21 cellular contexts compared by ENCODE assay signal in genomic region chr12:30974746-30975500, GRCh38. TPM values are rescaled to one million over a fixed set of nuclear protein-coding genes. Genes with fewer than 3 reads are reported as not detected.
DNase-seq lines count a peak whose midpoint lies in the region; ATAC-seq and TF ChIP-seq lines count a peak whose summit lies in the region.
"Had no signal": no experiment of that assay in that cellular context is flagged by ENCODE, and none has a peak within 500 bp of the region (broad histone marks: within the 10 kb centered on the region; RNA-seq: fewer than 3 reads in every experiment).

No MANE protein-coding gene starts in this region.

- H4K20me1 ChIP-seq in PC-3 (ENCODE audit: low read length) = no peaks in the 10 kb centered on the region

- no peaks in the 10 kb centered on the region for H3K36me3 Mint-ChIP-seq in endothelial cell (ENCODE audit: low read depth, unreplicated experiment)
- H3K36me3 Mint-ChIP-seq in type B pancreatic cell = peaks cover 8% of the 10 kb centered on the region
- H3K36me3 Mint-ChIP-seq in mesothelial cell of epicardium = no peaks in the 10 kb centered on the region
- H3K36me3 Mint-ChIP-seq: CD14-positive monocyte had no signal

- in situ Hi-C loops in G401 (cut with HindIII; ENCODE audit: low sequenced_read_pairs) = no loop called here

- H3K4me3 ChIP-seq in PC-3 (ENCODE audit: low read length) = no peak overlapping the region
- H3K4me3 ChIP-seq: K562, MG63, SJSA1 had no signal

- H3K27me3 Mint-ChIP-seq in endothelial cell (ENCODE audit: unreplicated experiment) = peaks cover 20% of the 10 kb centered on the region
- H3K27me3 Mint-ChIP-seq in type B pancreatic cell = peaks cover 41% of the 10 kb centered on the region
- peaks cover 3% of the 10 kb centered on the region for H3K27me3 Mint-ChIP-seq in mesothelial cell of epicardium (ENCODE audit: low read depth)

- no peak overlapping the region for H3K4me2 ChIP-seq in PC-3 (ENCODE audit: low read length)

- intact Hi-C loops in PC-3 (cut with micrococcal nuclease) = no loop called here

- no peaks in the 10 kb centered on the region for H3K27me3 ChIP-seq in PC-3 (ENCODE audit: low read length)
- H3K27me3 ChIP-seq: BE2C, MG63, SJSA1 had no signal

- H3K79me2 ChIP-seq in PC-3 (ENCODE audit: low read length) = no peaks in the 10 kb centered on the region

- H3K9me2 ChIP-seq in PC-3 (replicated peaks; ENCODE audit: low read length) = no peaks in the 10 kb centered on the region

- no peaks in the 10 kb centered on the region for H3K9me3 ChIP-seq in PC-3 (ENCODE audit: low read length)
- H3K9me3 ChIP-seq: BE2C, MG63, SJSA1 had no signal

- POLR2A ChIA-PET in PC-3 (lab: Charles Lee; ENCODE audit: unreplicated experiment) = no interaction called here

- no peak overlapping the region for H3K4me3 Mint-ChIP-seq in endothelial cell (ENCODE audit: unreplicated experiment)
- H3K4me3 Mint-ChIP-seq in type B pancreatic cell = no peak overlapping the region
- no peak overlapping the region for H3K4me3 Mint-ChIP-seq in mesothelial cell of epicardium
- H3K4me3 Mint-ChIP-seq: CD14-positive monocyte had no signal

- H3K4me1 Mint-ChIP-seq in endothelial cell (ENCODE audit: unreplicated experiment) (peaks cover 12% of the 10 kb centered on the region), type B pancreatic cell (ENCODE audit: unreplicated experiment) (peaks cover 38% of the 10 kb centered on the region), mesothelial cell of epicardium (peaks cover 15% of the 10 kb centered on the region)
- H3K4me1 Mint-ChIP-seq: CD14-positive monocyte had no signal

- no peaks in the 10 kb centered on the region for H3F3A ChIP-seq in PC-3 (ENCODE audit: low read length, unreplicated experiment)

- CTCF ChIA-PET in PC-3 (lab: Charles Lee) = interaction anchor here (1.4 kb wide), 1 partner anchor 9 kb away, joined by 5 read pairs; no protein-coding TSS in a partner anchor

- ATAC-seq in PC-3 = no peak
- ATAC-seq: K562 had no signal

- DNase-seq in NCI-H1417 (lab: John Stamatoyannopoulos, UW) (peak in 2 of 3 experiments; percentile 45 to 74), NCI-H1417 treated with DMSO at 0.1 percent for 48 hours (lab: John Stamatoyannopoulos, UW) (no peak), PC-3 (peak; percentile 8), endothelial cell (ENCODE audit: low spot score) (no peak), type B pancreatic cell (ENCODE audit: extremely low spot score, unreplicated experiment) (no peak), mesothelial cell of epicardium (ENCODE audit: low spot score in 2 of 2, unreplicated experiment in 2 of 2) (no peak), NCI-H2107 (lab: John Stamatoyannopoulos, UW) (no peak), G401 (ENCODE audit: low spot score) (no peak)
- DNase-seq: 8988T; ACHN; BE2C; DMS79 treated with DMSO at 0.1 percent for 48 hours; NCI-H187 treated with DMSO at 0.1 percent for 48 hours; NCI-H524 treated with DMSO at 0.1 percent for 48 hours; NCI-H82; NK-92 treated with Interleukin-12 subunit alpha and Interleukin-12 subunit beta, amount 100 ng/mL, for 24 hours; RPMI8226 had no signal

- no TSS peak for BruUV-seq in PC-3 (replicated peaks; lab: Mats Ljungman, UMichigan)

- no peaks in the 10 kb centered on the region for H3K36me3 ChIP-seq in PC-3 (ENCODE audit: low read depth, low read length)
- H3K36me3 ChIP-seq: BE2C, MG63, SJSA1 had no signal

- no peak overlapping the region for H3K9ac ChIP-seq in PC-3 (ENCODE audit: low read length)

- peak overlapping the region; percentile 78 for H3K27ac Mint-ChIP-seq in endothelial cell (ENCODE audit: unreplicated experiment)
- H3K27ac Mint-ChIP-seq in type B pancreatic cell = peak overlapping the region; percentile 56
- no peak overlapping the region for H3K27ac Mint-ChIP-seq in mesothelial cell of epicardium
- H3K27ac Mint-ChIP-seq: CD14-positive monocyte had no signal

- H2AFZ ChIP-seq in PC-3 (ENCODE audit: low read length) = no peak overlapping the region

- TF ChIP-seq CTCF in PC-3 (conservative IDR thresholded peaks at IDR 0.05; ENCODE audit: low read depth, low read length) (no peak), endothelial cell (IDR thresholded peaks at IDR 0.05; ENCODE audit: unreplicated experiment) (no peak), type B pancreatic cell (conservative IDR thresholded peaks at IDR 0.05) (no peak), mesothelial cell of epicardium (IDR thresholded peaks at IDR 0.05; ENCODE audit: unreplicated experiment) (no peak)

- H3K9me3 Mint-ChIP-seq in endothelial cell (ENCODE audit: unreplicated experiment) (no peaks in the 10 kb centered on the region), type B pancreatic cell (peaks cover 7% of the 10 kb centered on the region), mesothelial cell of epicardium (no peaks in the 10 kb centered on the region)

- H3K4me1 ChIP-seq in PC-3 (ENCODE audit: insufficient read depth, low read length) = peaks cover 17% of the 10 kb centered on the region
- H3K4me1 ChIP-seq: BE2C, SJSA1 had no signal

- H3K27ac ChIP-seq in PC-3 (ENCODE audit: low read length) = no peak overlapping the region
- H3K27ac ChIP-seq: SJSA1 had no signal

RNA-seq across cellular contexts. Expression of gene TSPAN11, which starts 48.4 kb away (rescaled TPM):
- total RNA-seq in PC-3 (2014; rRNA removed) = not detected in 2 replicates
- total RNA-seq in endothelial cell (ENCODE audit: unreplicated experiment) = 3.6 TPM
- total RNA-seq in type B pancreatic cell (ENCODE audit: low replicate concordance) = 9.5 and 52.3 TPM in 2 replicates
- total RNA-seq in mesothelial cell of epicardium = 19.7 to 20.6 TPM (median 19.8 TPM) in 3 replicates
- total RNA-seq in G401 (2014; rRNA removed; shearing (Covaris generic)) = not detected in 2 replicates
- total RNA-seq: K562 had no signal

Comparison
In these comparisons a context has a peak if more than half of its experiments do, and no peak if none do; other contexts are left out.
1. DNase-seq: peak in NCI-H1417 (2 of 3) and PC-3 (single experiment); none in NCI-H1417 treated with DMSO at 0.1 percent for 48 hours (single experiment), endothelial cell (single experiment), type B pancreatic cell (single experiment), mesothelial cell of epicardium (0 of 2), NCI-H2107 (single experiment) and G401 (single experiment).